10 cellular contexts compared by ENCODE assay signal in the genomic region with DNA sequence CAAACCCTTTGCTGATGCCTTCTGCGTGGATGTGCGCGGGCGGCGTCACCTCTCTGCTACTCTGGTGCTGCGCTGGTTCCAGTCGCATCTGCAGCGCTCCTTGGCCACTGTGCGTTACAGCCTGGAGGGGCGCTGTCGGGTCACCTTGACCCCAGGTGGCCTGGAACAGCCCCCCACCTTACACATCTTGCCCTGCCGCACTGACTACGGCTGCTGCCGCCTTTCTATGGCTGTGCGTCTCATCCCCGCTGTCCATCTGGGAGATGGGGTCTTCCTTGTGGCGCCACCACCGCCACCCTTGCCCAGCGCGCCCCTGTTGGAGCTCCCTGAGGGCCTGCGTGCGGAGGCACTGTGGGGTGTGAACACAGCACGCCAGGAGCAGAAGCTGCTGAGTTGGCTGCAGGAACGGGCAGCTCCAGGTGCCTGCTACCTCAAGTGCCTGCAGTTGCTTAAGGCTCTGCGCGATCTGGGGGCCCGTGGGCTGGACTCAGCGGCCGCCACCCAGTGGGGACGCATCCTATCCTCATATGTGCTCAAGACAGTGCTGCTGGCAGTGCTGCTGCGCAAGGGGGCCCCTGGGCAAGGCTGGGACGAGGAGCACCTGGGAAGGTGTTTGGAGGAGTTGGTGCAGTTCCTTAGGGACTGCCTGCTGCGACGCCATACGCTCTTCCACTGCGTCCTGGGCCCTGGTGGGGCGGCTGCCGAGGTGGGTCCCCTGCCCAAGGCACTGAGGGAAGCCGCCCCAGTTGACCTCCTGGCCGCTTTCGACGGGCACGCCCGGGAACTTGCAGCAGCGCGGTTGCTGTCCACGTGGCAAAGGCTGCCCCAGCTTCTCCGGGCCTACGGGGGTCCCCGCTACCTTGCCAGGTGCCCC. TPM values are rescaled to one million over a fixed set of nuclear protein-coding genes. Genes with fewer than 3 reads are reported as not detected.
DNase-seq lines count a peak whose midpoint lies in the region; ATAC-seq and TF ChIP-seq lines count a peak whose summit lies in the region.
"Had no signal": no experiment of that assay in that cellular context is flagged by ENCODE, and none has a peak within 500 bp of the region (broad histone marks: within the 10 kb centered on the region; RNA-seq: fewer than 3 reads in every experiment).

No MANE protein-coding gene starts in this region.

- peaks cover 41% of the 10 kb centered on the region for H3K79me2 ChIP-seq in osteoblast (ENCODE audit: insufficient read depth, low read length)

- H3K4me2 ChIP-seq in osteoblast (ENCODE audit: insufficient read depth, low read length): peak overlapping the region; percentile 79

- no peak for ATAC-seq in GM21390 (IDR thresholded peaks at IDR 0.05; ENCODE audit: unreplicated experiment)
- ATAC-seq in GM18511 (IDR thresholded peaks at IDR 0.05; ENCODE audit: unreplicated experiment): no peak

- H3K4me3 ChIP-seq in AG04450 (ENCODE audit: low read depth, low read length): peak overlapping the region; percentile 73
- H3K4me3 ChIP-seq in fibroblast of mammary gland (ENCODE audit: control insufficient read depth, low read depth, low read length): peak overlapping the region; percentile 71
- H3K4me3 ChIP-seq in osteoblast (ENCODE audit: insufficient read depth, low read length): peak overlapping the region; percentile 78

- TF ChIP-seq CTCF in AG04450 (IDR thresholded peaks at IDR 0.05; ENCODE audit: low read depth, low read length): peak; percentile 5; the same call in 1 of the 2 replicates
- no peak for TF ChIP-seq CTCF in RWPE1 (conservative IDR thresholded peaks at IDR 0.05; ENCODE audit: low read depth)
- TF ChIP-seq CTCF in fibroblast of mammary gland (conservative IDR thresholded peaks at IDR 0.05; ENCODE audit: control insufficient read depth, insufficient read depth, low read depth, low read length): peak; percentile 46
- peak; percentile 19 for TF ChIP-seq CTCF in osteoblast (IDR thresholded peaks at IDR 0.05; ENCODE audit: extremely low read depth, low read depth, low read length)

- H3K9me3 ChIP-seq in AG04450 (ENCODE audit: control insufficient read depth, insufficient read depth, low read length) (peaks cover 14% of the 10 kb centered on the region; the same call in 1 of the 2 replicates), osteoblast (ENCODE audit: low read depth, low read length) (no peaks in the 10 kb centered on the region)

- DNase-seq in AG04450 (ENCODE audit: low read depth, low spot score): no peak
- no peak for DNase-seq in RWPE1 (ENCODE audit: low spot score)
- DNase-seq in fibroblast of mammary gland (ENCODE audit: low read depth): peak; percentile 50
- DNase-seq in osteoblast (ENCODE audit: insufficient read length, low spot score, missing footprints): no peak
- no peak for DNase-seq in iPS-NIHi7 (ENCODE audit: extremely low spot score)
- no peak for DNase-seq in DMS153 treated with DMSO at 0.1 percent for 48 hours (lab: John Stamatoyannopoulos, UW; ENCODE audit: unreplicated experiment)
- DNase-seq: activated naive CD8-positive, alpha-beta T cell treated with anti-CD3 and anti-CD28 coated beads, Interleukin-2, amount 50 U/mL, for 24 hours; SIG-M5 had no signal

- H4K20me1 ChIP-seq in osteoblast (ENCODE audit: insufficient read depth, low read length): peaks cover 17% of the 10 kb centered on the region

- peaks cover 17% of the 10 kb centered on the region for H3K36me3 ChIP-seq in osteoblast (ENCODE audit: insufficient read depth, low read length)

- H3K27ac ChIP-seq in AG04450 (ENCODE audit: low read depth, low read length) (peak overlapping the region; percentile 68), RWPE1 (peak overlapping the region; percentile 91), osteoblast (ENCODE audit: low read depth, low read length) (peak overlapping the region; percentile 80)

- POLR2A ChIA-PET in AG04450 (lab: Yijun Ruan, JAX) (interaction anchor here (1.0 kb wide), 1 partner anchor 325 kb away, joined by 4 read pairs; a partner anchor contains a TSS), RWPE1 (lab: Yijun Ruan, JAX; ENCODE audit: low non-redundant PET) (interaction anchor here (1.4 kb wide), 1 partner anchor 24 kb away, joined by 4 read pairs; no protein-coding TSS in a partner anchor)

- CTCF ChIA-PET in AG04450 (lab: Charles Lee): interaction anchor here (1.2 to 1.4 kb wide), 2 partner anchors 11 to 29 kb away, joined by 3 to 5 read pairs; no protein-coding TSS in a partner anchor
- CTCF ChIA-PET in RWPE1 (lab: Yijun Ruan, JAX): interaction anchor here (0.6 to 0.9 kb wide), 3 partner anchors 20 to 129 kb away, joined by 4 to 6 read pairs (median 4); no protein-coding TSS in a partner anchor

- peaks cover 47% of the 10 kb centered on the region for H3K4me1 ChIP-seq in osteoblast (ENCODE audit: insufficient read depth, low read length)

- no peak overlapping the region for H2AFZ ChIP-seq in osteoblast (ENCODE audit: low read length)

- no peaks in the 10 kb centered on the region for H3K27me3 ChIP-seq in AG04450 (ENCODE audit: control insufficient read depth, insufficient read depth, low read length)
- no peaks in the 10 kb centered on the region for H3K27me3 ChIP-seq in osteoblast (ENCODE audit: insufficient read depth, low read length)

RNA-seq across cellular contexts. Expression of a gene that starts 1.6 kb away (rescaled TPM):
- polyA plus RNA-seq in AG04450 (2011; rRNA removed): 15.8 and 16.3 TPM in 2 replicates
- polyA minus RNA-seq in AG04450 (2011; rRNA and poly(A)+ RNA removed): 17.5 and 22.7 TPM in 2 replicates
- total RNA-seq in osteoblast: 58.6 and 59.4 TPM in 2 replicates

RNA-seq across cellular contexts. Expression of a gene that starts 48.0 kb away (rescaled TPM):
- polyA plus RNA-seq in AG04450 (2011; rRNA removed): 14.1 and 14.2 TPM in 2 replicates
- polyA minus RNA-seq in AG04450 (2011; rRNA and poly(A)+ RNA removed): 16.6 and 20.1 TPM in 2 replicates
- 17.4 and 20.3 TPM in 2 replicates for total RNA-seq in osteoblast

RNA-seq across cellular contexts. Expression of a gene that starts 52.7 kb away (rescaled TPM):
- polyA plus RNA-seq in AG04450 (2011; rRNA removed): 0.21 and 0.27 TPM in 2 replicates
- 0.87 TPM in 1 of 2 replicates, not detected in the other for polyA minus RNA-seq in AG04450 (2011; rRNA and poly(A)+ RNA removed)
- under 0.01 and 0.29 TPM in 2 replicates for total RNA-seq in osteoblast
